In the genomic region with DNA sequence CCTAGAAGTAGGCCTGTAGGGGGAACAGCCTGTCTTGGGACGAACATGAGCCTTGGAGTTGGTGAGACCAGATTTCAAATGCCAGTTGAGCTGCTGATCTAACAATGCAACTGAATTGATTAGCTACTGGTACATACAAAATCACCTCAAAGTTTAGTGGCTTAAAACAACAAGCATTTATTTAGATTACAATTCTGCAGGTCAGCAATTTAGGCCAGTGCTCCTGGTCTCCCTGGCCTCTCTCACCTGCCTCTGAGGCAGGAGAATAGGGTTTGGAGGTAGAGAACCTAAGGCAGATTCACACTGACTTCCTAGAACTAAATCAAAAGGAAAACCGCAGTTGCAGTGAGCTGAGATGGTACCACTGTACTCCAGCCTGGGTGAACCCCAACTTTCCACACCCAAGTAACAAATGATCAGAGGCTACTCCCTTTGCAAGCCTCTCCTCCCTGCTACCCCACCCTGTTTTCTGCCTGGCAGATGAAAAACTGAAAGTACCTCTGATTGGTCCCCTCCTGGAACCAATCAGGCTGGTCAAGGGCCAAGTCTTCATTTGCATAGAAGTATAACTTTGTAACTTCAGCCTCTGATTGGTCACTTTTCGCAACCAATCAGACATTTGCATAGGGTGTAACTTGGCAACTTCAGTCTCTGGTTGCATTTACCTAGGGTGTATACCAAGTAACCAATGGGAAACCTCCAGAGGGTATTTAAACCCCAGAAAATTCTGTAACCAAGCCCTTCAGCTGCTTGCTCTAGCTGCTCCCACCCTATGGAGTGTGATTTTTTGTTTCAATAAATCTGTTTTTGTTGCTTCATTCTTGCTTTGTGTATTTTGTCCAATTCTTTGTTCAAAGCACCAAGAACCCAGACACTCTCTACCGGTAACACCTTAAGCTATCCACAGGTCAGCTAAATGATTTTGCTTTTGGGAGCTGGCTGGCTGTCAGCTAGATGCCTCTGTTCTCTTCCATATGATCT, we compare ENCODE assay signal across 2 cellular contexts.
TF ChIP-seq lines count a peak whose summit lies in the region.

No MANE protein-coding gene starts in this region.

TF ChIP-seq in SK-N-SH treated with all-trans-retinoic acid at 6 μM for 48 hours, 23 proteins besides CTCF, POLR2A, EP300 and RAD21 (continued from another document):
- TF ChIP-seq, protein P1, sequence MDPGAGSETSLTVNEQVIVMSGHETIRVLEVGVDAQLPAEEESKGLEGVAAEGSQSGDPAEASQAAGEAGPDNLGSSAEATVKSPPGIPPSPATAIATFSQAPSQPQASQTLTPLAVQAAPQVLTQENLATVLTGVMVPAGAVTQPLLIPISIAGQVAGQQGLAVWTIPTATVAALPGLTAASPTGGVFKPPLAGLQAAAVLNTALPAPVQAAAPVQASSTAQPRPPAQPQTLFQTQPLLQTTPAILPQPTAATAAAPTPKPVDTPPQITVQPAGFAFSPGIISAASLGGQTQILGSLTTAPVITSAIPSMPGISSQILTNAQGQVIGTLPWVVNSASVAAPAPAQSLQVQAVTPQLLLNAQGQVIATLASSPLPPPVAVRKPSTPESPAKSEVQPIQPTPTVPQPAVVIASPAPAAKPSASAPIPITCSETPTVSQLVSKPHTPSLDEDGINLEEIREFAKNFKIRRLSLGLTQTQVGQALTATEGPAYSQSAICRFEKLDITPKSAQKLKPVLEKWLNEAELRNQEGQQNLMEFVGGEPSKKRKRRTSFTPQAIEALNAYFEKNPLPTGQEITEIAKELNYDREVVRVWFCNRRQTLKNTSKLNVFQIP (CRISPR knock-in tag; IDR thresholded peaks at IDR 0.05; ENCODE audit: borderline replicate concordance, low read depth) = no peak
- no peak for TF ChIP-seq BACH2 (CRISPR knock-in tag; IDR thresholded peaks at IDR 0.05; ENCODE audit: borderline replicate concordance)
- no peak for TF ChIP-seq ZFP30 (CRISPR knock-in tag; IDR thresholded peaks at IDR 0.05)
- no peak for TF ChIP-seq RARB (CRISPR knock-in tag; IDR thresholded peaks at IDR 0.05)
- TF ChIP-seq TOX (CRISPR knock-in tag; IDR thresholded peaks at IDR 0.05; ENCODE audit: borderline replicate concordance) = no peak
- TF ChIP-seq, protein P2, sequence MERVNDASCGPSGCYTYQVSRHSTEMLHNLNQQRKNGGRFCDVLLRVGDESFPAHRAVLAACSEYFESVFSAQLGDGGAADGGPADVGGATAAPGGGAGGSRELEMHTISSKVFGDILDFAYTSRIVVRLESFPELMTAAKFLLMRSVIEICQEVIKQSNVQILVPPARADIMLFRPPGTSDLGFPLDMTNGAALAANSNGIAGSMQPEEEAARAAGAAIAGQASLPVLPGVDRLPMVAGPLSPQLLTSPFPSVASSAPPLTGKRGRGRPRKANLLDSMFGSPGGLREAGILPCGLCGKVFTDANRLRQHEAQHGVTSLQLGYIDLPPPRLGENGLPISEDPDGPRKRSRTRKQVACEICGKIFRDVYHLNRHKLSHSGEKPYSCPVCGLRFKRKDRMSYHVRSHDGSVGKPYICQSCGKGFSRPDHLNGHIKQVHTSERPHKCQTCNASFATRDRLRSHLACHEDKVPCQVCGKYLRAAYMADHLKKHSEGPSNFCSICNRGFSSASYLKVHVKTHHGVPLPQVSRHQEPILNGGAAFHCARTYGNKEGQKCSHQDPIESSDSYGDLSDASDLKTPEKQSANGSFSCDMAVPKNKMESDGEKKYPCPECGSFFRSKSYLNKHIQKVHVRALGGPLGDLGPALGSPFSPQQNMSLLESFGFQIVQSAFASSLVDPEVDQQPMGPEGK (CRISPR knock-in tag; IDR thresholded peaks at IDR 0.05; ENCODE audit: borderline replicate concordance) = no peak
- TF ChIP-seq GLIS3 (CRISPR knock-in tag; IDR thresholded peaks at IDR 0.05) = no peak
- TF ChIP-seq, protein P3, sequence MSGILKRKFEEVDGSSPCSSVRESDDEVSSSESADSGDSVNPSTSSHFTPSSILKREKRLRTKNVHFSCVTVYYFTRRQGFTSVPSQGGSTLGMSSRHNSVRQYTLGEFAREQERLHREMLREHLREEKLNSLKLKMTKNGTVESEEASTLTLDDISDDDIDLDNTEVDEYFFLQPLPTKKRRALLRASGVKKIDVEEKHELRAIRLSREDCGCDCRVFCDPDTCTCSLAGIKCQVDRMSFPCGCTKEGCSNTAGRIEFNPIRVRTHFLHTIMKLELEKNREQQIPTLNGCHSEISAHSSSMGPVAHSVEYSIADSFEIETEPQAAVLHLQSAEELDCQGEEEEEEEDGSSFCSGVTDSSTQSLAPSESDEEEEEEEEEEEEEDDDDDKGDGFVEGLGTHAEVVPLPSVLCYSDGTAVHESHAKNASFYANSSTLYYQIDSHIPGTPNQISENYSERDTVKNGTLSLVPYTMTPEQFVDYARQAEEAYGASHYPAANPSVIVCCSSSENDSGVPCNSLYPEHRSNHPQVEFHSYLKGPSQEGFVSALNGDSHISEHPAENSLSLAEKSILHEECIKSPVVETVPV (CRISPR knock-in tag; IDR thresholded peaks at IDR 0.05) = no peak
- TF ChIP-seq, protein P4, sequence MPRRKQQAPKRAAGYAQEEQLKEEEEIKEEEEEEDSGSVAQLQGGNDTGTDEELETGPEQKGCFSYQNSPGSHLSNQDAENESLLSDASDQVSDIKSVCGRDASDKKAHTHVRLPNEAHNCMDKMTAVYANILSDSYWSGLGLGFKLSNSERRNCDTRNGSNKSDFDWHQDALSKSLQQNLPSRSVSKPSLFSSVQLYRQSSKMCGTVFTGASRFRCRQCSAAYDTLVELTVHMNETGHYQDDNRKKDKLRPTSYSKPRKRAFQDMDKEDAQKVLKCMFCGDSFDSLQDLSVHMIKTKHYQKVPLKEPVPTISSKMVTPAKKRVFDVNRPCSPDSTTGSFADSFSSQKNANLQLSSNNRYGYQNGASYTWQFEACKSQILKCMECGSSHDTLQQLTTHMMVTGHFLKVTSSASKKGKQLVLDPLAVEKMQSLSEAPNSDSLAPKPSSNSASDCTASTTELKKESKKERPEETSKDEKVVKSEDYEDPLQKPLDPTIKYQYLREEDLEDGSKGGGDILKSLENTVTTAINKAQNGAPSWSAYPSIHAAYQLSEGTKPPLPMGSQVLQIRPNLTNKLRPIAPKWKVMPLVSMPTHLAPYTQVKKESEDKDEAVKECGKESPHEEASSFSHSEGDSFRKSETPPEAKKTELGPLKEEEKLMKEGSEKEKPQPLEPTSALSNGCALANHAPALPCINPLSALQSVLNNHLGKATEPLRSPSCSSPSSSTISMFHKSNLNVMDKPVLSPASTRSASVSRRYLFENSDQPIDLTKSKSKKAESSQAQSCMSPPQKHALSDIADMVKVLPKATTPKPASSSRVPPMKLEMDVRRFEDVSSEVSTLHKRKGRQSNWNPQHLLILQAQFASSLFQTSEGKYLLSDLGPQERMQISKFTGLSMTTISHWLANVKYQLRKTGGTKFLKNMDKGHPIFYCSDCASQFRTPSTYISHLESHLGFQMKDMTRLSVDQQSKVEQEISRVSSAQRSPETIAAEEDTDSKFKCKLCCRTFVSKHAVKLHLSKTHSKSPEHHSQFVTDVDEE (CRISPR knock-in tag; IDR thresholded peaks at IDR 0.05) = no peak
- no peak for TF ChIP-seq ZNF8 (CRISPR knock-in tag; IDR thresholded peaks at IDR 0.05)
- TF ChIP-seq ZFP3 (CRISPR knock-in tag; IDR thresholded peaks at IDR 0.05) = no peak
- no peak for TF ChIP-seq ARNTL (CRISPR knock-in tag; IDR thresholded peaks at IDR 0.05; ENCODE audit: borderline replicate concordance, low read depth)
- no peak for TF ChIP-seq ISL1 (CRISPR knock-in tag; IDR thresholded peaks at IDR 0.05)
- TF ChIP-seq ZNF565 (CRISPR knock-in tag; conservative IDR thresholded peaks at IDR 0.05; ENCODE audit: low read depth) = no peak
- TF ChIP-seq OSR1 (CRISPR knock-in tag; IDR thresholded peaks at IDR 0.05) = no peak
- TF ChIP-seq ZNF70 (CRISPR knock-in tag; IDR thresholded peaks at IDR 0.05) = no peak

TF ChIP-seq in SK-N-SH, 30 proteins besides CTCF, POLR2A, EP300 and RAD21:
- TF ChIP-seq, protein P5, sequence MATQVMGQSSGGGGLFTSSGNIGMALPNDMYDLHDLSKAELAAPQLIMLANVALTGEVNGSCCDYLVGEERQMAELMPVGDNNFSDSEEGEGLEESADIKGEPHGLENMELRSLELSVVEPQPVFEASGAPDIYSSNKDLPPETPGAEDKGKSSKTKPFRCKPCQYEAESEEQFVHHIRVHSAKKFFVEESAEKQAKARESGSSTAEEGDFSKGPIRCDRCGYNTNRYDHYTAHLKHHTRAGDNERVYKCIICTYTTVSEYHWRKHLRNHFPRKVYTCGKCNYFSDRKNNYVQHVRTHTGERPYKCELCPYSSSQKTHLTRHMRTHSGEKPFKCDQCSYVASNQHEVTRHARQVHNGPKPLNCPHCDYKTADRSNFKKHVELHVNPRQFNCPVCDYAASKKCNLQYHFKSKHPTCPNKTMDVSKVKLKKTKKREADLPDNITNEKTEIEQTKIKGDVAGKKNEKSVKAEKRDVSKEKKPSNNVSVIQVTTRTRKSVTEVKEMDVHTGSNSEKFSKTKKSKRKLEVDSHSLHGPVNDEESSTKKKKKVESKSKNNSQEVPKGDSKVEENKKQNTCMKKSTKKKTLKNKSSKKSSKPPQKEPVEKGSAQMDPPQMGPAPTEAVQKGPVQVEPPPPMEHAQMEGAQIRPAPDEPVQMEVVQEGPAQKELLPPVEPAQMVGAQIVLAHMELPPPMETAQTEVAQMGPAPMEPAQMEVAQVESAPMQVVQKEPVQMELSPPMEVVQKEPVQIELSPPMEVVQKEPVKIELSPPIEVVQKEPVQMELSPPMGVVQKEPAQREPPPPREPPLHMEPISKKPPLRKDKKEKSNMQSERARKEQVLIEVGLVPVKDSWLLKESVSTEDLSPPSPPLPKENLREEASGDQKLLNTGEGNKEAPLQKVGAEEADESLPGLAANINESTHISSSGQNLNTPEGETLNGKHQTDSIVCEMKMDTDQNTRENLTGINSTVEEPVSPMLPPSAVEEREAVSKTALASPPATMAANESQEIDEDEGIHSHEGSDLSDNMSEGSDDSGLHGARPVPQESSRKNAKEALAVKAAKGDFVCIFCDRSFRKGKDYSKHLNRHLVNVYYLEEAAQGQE (IDR thresholded peaks at IDR 0.05; ENCODE audit: low read depth, low read length) = no peak
